Comparison of ENCODE assay signal across 8 cellular contexts in genomic region chr3:171811059-171811912, GRCh38. TPM values are rescaled to one million over a fixed set of nuclear protein-coding genes. Genes with fewer than 3 reads are reported as not detected.
DNase-seq lines count a peak whose midpoint lies in the region; ATAC-seq, FAIRE-seq and TF ChIP-seq lines count a peak whose summit lies in the region.
"Had no signal": no experiment of that assay in that cellular context is flagged by ENCODE, and none has a peak within 500 bp of the region (broad histone marks: within the 10 kb centered on the region; RNA-seq: fewer than 3 reads in every experiment).

No MANE protein-coding gene starts in this region.

- WGBS in H9 (ENCODE audit: extremely low coverage, insufficient read length, low lambda C conversion rate), result no CpG with 5 or more reads among the region's 7 CpGs
- 47 to 56% methylated on average over 6 to 7 of the region's 7 CpGs for WGBS in esophagus squamous epithelium, 2 donors
- 80 to 85% methylated on average over 7 of the region's 7 CpGs for WGBS in pancreas, 2 donors

- no peak for FAIRE-seq in pancreas (lab: Jason Lieb, UNC)

- no peak overlapping the region for H2BK5ac ChIP-seq in H9 (ENCODE audit: insufficient read length, low read length)

- H4K8ac ChIP-seq in H9 (replicated peaks; ENCODE audit: insufficient read length, low read depth, low read length), result no peak overlapping the region

- no peak overlapping the region for H3K23ac ChIP-seq in H9 (ENCODE audit: insufficient read length, low read depth, low read length)

- no peak for TF ChIP-seq POLR2A in esophagus squamous epithelium (IDR thresholded peaks at IDR 0.05)

- no peak overlapping the region for H2BK20ac ChIP-seq in H9 (ENCODE audit: low read depth, low read length, poor library complexity, severe bottlenecking)

- H2AFZ ChIP-seq in H9 (ENCODE audit: low read length), result no peak overlapping the region

- H4K5ac ChIP-seq in H9 (ENCODE audit: insufficient read length, low read depth, low read length), result no peak overlapping the region

- H3K36me3 ChIP-seq in SJSA1 (no peaks in the 10 kb centered on the region), esophagus squamous epithelium (no peaks in the 10 kb centered on the region), pancreas (no peaks in the 10 kb centered on the region)

- peak overlapping the region; percentile 54; the same call in 1 of the 2 replicates for H3K4me3 ChIP-seq in SJSA1
- H3K4me3 ChIP-seq in esophagus squamous epithelium, result peak overlapping the region in 3 of 4 donors; percentile 72 to 81 (median 74)
- peak overlapping the region in 3 of 4 donors; percentile 18 to 65 (median 47) for H3K4me3 ChIP-seq in pancreas

- no peak overlapping the region for H3K27ac ChIP-seq in H9 (ENCODE audit: insufficient read length, low read depth, low read length)
- peak overlapping the region; percentile 79 for H3K27ac ChIP-seq in SJSA1
- peak overlapping the region; percentile 91 to 97 (median 96) for H3K27ac ChIP-seq in esophagus squamous epithelium
- peak overlapping the region in 3 of 4 donors; percentile 88 to 97 (median 92) for H3K27ac ChIP-seq in pancreas

- no peak overlapping the region for H2AK5ac ChIP-seq in H9 (ENCODE audit: insufficient read length, low read length)

- H2BK12ac ChIP-seq in H9 (ENCODE audit: insufficient read length, low read depth, low read length), result no peak overlapping the region

- peak in 1 of 4 donors; percentile 15 for ATAC-seq in pancreas
- no peak for ATAC-seq in HG02938 (IDR thresholded peaks at IDR 0.05; ENCODE audit: unreplicated experiment)

- H3K27ac Mint-ChIP-seq in H9, result no peak overlapping the region

- H3K9ac ChIP-seq in H9 (ENCODE audit: extremely low read depth, insufficient read length, low read length), result no peak overlapping the region

- no peak overlapping the region for H4K91ac ChIP-seq in H9 (ENCODE audit: insufficient read length, low read depth, low read length)

- H3K14ac ChIP-seq in H9 (ENCODE audit: insufficient read depth, low read length), result no peak overlapping the region

- peaks cover 37% of the 10 kb centered on the region for H3K27me3 Mint-ChIP-seq in H9 (ENCODE audit: low read depth)

- H4K20me1 ChIP-seq in H9 (ENCODE audit: control insufficient read depth, insufficient read depth, insufficient read length), result no peaks in the 10 kb centered on the region

- no peak overlapping the region for H3K18ac ChIP-seq in H9 (ENCODE audit: insufficient read length, low read depth, low read length)

- H3K9me3 Mint-ChIP-seq in H9, result no peaks in the 10 kb centered on the region

- peak overlapping the region; percentile 71 to 85 for H3K4me3 Mint-ChIP-seq in H9

- intact Hi-C loops in esophagus squamous epithelium (cut with DNase I) (no loop called here), pancreas (cut with DNase I) (no loop called here)

- no peak overlapping the region for H2BK15ac ChIP-seq in H9 (ENCODE audit: low read depth, low read length)

- TF ChIP-seq CTCF in H9 (conservative IDR thresholded peaks at IDR 0.05) (no peak), esophagus squamous epithelium (IDR thresholded peaks at IDR 0.05) (no peak), pancreas (IDR thresholded peaks at IDR 0.05) (no peak)

- H3K36me3 Mint-ChIP-seq in H9 (ENCODE audit: insufficient read depth in 1 of 3, low read depth in 3 of 3), result no peaks in the 10 kb centered on the region

- H3K4me1 ChIP-seq in H9 (ENCODE audit: insufficient read depth, low read length), result no peaks in the 10 kb centered on the region
- peaks cover 43% of the 10 kb centered on the region for H3K4me1 ChIP-seq in SJSA1 (replicated peaks)
- H3K4me1 ChIP-seq in esophagus squamous epithelium, result peaks cover 10 to 54% (median 11%) of the 10 kb centered on the region in 3 donors
- H3K4me1 ChIP-seq in pancreas, result peaks cover 0 to 23% (median 12%) of the 10 kb centered on the region in 3 donors

- no peak overlapping the region for H3T11ph ChIP-seq in H9 (ENCODE audit: low read length)

- no peak overlapping the region for H2BK120ac ChIP-seq in H9 (ENCODE audit: low read depth, low read length, poor library complexity, severe bottlenecking)

- H3K79me2 ChIP-seq in H9 (ENCODE audit: insufficient read depth, low read length), result no peaks in the 10 kb centered on the region

- H3K4me1 Mint-ChIP-seq in H9, result peaks cover 8 to 10% of the 10 kb centered on the region in 2 experiments; a peak in 3 of 4 replicates

- H3K4ac ChIP-seq in H9 (ENCODE audit: low read depth, low read length), result no peak overlapping the region

- H3K27me3 ChIP-seq in H9 (ENCODE audit: insufficient read depth, low read length) (peaks cover 12% of the 10 kb centered on the region; the same call in 1 of the 2 replicates), SJSA1 (replicated peaks) (no peaks in the 10 kb centered on the region), esophagus squamous epithelium (no peaks in the 10 kb centered on the region), pancreas (no peaks in the 10 kb centered on the region)

- no peak overlapping the region for H3K56ac ChIP-seq in H9 (ENCODE audit: insufficient read length, low read depth, low read length)

- DNase-seq in H9 (no peak), SJSA1 (ENCODE audit: low read depth in 1 of 2, low spot score in 2 of 2) (peak in 1 of 2 experiments; percentile 65), esophagus squamous epithelium (lab: John Stamatoyannopoulos, UW) (no peak), pancreas (no peak), DMS114 treated with DMSO at 0.1 percent for 48 hours (lab: John Stamatoyannopoulos, UW; ENCODE audit: unreplicated experiment) (no peak)
- DNase-seq in stimulated activated CD4-positive, alpha-beta T cell treated with anti-CD3 and anti-CD28 coated beads, Interleukin-4, amount 100 ng/mL, for 4 hours, result no peak

- peak overlapping the region; percentile 54 for H3K4me2 ChIP-seq in H9 (ENCODE audit: insufficient read depth, insufficient read length, low read length)

- no peaks in the 10 kb centered on the region for H3K79me1 ChIP-seq in H9 (ENCODE audit: insufficient read depth, low read depth, low read length, poor library complexity, severe bottlenecking)

- H3K9me3 ChIP-seq in H9 (ENCODE audit: control insufficient read depth, low read depth, low read length) (no peaks in the 10 kb centered on the region), SJSA1 (replicated peaks) (no peaks in the 10 kb centered on the region), esophagus squamous epithelium (no peaks in the 10 kb centered on the region), pancreas (no peaks in the 10 kb centered on the region)

- H3K23me2 ChIP-seq in H9 (ENCODE audit: insufficient read length, low read depth, low read length, poor library complexity, severe bottlenecking), result peaks cover 13% of the 10 kb centered on the region

RNA-seq across cellular contexts. Expression of gene PLD1, which starts 1.0 kb away (rescaled TPM):
- 1.5 and 1.8 TPM in 2 replicates for total RNA-seq in H9 (2021)
- 3.3 and 21.9 TPM in 2 replicates for total RNA-seq in SJSA1 (2014; rRNA removed; shearing (Covaris generic))
- 10 to 100 TPM; 30.9 to 67.9 (median 56.0) TPM for total RNA-seq in esophagus squamous epithelium
- total RNA-seq in pancreas, result 10 to 100 TPM; 25.2 to 62.1 (median 38.6) TPM
- 10 to 100 TPM; 14.7 to 29.3 TPM for polyA plus RNA-seq in pancreas

RNA-seq across cellular contexts. Expression of gene TMEM212, which starts 31.9 kb away (rescaled TPM):
- total RNA-seq in H9 (2021) (not detected in 2 replicates), esophagus squamous epithelium (not detected), pancreas (not detected)
- not detected in 2 replicates for total RNA-seq in SJSA1 (2014; rRNA removed; shearing (Covaris generic))
- polyA plus RNA-seq in pancreas, result not detected
- total RNA-seq: T-helper 2 cell treated with Interferon-gamma antibody and Interleukin-4, amounts not matched to agents 100 ng/mL and 5 ng/mL, for 36 hours had no signal
